18 cellular contexts compared by ENCODE assay signal in genomic region chr11:121881806-121882205, GRCh38.
DNase-seq lines count a peak whose midpoint lies in the region; ATAC-seq and TF ChIP-seq lines count a peak whose summit lies in the region.
"Had no signal": no experiment of that assay in that cellular context is flagged by ENCODE, and none has a peak within 500 bp of the region (broad histone marks: within the 10 kb centered on the region; RNA-seq: fewer than 3 reads in every experiment).

No MANE protein-coding gene starts in this region.

- H3K9me3 ChIP-seq in HCT116 (ENCODE audit: control insufficient read depth in 1 of 2, insufficient read depth in 1 of 2, low read depth in 1 of 2, low read length in 2 of 2), result no peaks in the 10 kb centered on the region
- H3K9me3 ChIP-seq in adipocyte (ENCODE audit: control insufficient read depth, low read length), result no peaks in the 10 kb centered on the region
- H3K9me3 ChIP-seq: esophagus muscularis mucosa had no signal

- RAD21 ChIA-PET in HCT116 (lab: Charles Lee; ENCODE audit: low non-redundant PET in 1 of 2, low total read pairs in 2 of 2, uncharacterized antibody in 2 of 2, unreplicated experiment in 2 of 2), result no interaction called here

- BruUV-seq in HCT116 (replicated peaks; lab: Mats Ljungman, UMichigan), result no TSS peak

- ATAC-seq in HCT116 (0 out of 2 replicates have a peak, but pooled peaks have one; percentile 38), HG03565 (IDR thresholded peaks at IDR 0.05; ENCODE audit: unreplicated experiment) (no peak)
- ATAC-seq: activated CD8-positive, alpha-beta T cell treated with anti-CD3 and anti-CD28 coated beads, Interleukin-2, amount 10 ng/mL, durations not matched to agents 7 days and 5 days; activated naive CD4-positive, alpha-beta T cell treated with anti-CD3 and anti-CD28 coated beads, Interleukin-2, amount 50 U/mL, for 72 hours; K562 had no signal

- no peak overlapping the region for H3K4me2 ChIP-seq in HCT116 (ENCODE audit: low read length)

- POLR2A ChIA-PET in HCT116 (lab: Charles Lee), result interaction anchor here (0.7 kb wide), 1 partner anchor 84 kb away, joined by 3 read pairs; no protein-coding TSS in a partner anchor

- H3K36me3 ChIP-seq in HCT116 (ENCODE audit: control insufficient read depth in 1 of 2, insufficient read depth in 2 of 2, low read length in 2 of 2), result no peaks in the 10 kb centered on the region
- no peaks in the 10 kb centered on the region for H3K36me3 ChIP-seq in adipocyte (ENCODE audit: control insufficient read depth, insufficient read depth, low read length, severe bottlenecking)
- H3K36me3 ChIP-seq: esophagus muscularis mucosa had no signal

- CTCF ChIA-PET in HCT116 (lab: Charles Lee), result no interaction called here

- H2AFZ ChIP-seq in HCT116 (ENCODE audit: low read depth, low read length, poor library complexity, severe bottlenecking), result no peak overlapping the region

- no peak overlapping the region for H3K9ac ChIP-seq in HCT116 (ENCODE audit: low read length)
- no peak overlapping the region for H3K9ac ChIP-seq in adipocyte (ENCODE audit: low read length)

- H3K9me2 ChIP-seq in HCT116 (ENCODE audit: insufficient read depth), result no peaks in the 10 kb centered on the region

- TF ChIP-seq CTCF in HCT116 (IDR thresholded peaks at IDR 0.05 in 2 of 3, conservative IDR thresholded peaks at IDR 0.05 in 1 of 3; ENCODE audit: borderline replicate concordance in 1 of 3, insufficient read depth in 1 of 3, low read depth in 2 of 3, low read length in 2 of 3) (no peak), fibroblast of the aortic adventitia (IDR thresholded peaks at IDR 0.05; ENCODE audit: insufficient read depth, low read length) (no peak)

- TF ChIP-seq RAD21 in HCT116 (IDR thresholded peaks at IDR 0.05; ENCODE audit: low read depth), result no peak

- no peak overlapping the region for H3K4me3 ChIP-seq in HCT116 (replicated peaks in 1 of 2; ENCODE audit: low read depth in 1 of 2, low read length in 2 of 2)
- no peak overlapping the region for H3K4me3 ChIP-seq in adipocyte (ENCODE audit: low read length)
- H3K4me3 ChIP-seq in fibroblast of the aortic adventitia (ENCODE audit: low read depth, low read length), result no peak overlapping the region
- H3K4me3 ChIP-seq: esophagus muscularis mucosa, K562 had no signal

- H3K27me3 ChIP-seq in HCT116 (ENCODE audit: insufficient read depth, low read length) (no peaks in the 10 kb centered on the region), adipocyte (replicated peaks; ENCODE audit: control insufficient read depth, insufficient read depth, low read length) (no peaks in the 10 kb centered on the region)
- H3K27me3 ChIP-seq: esophagus muscularis mucosa had no signal

- no peak overlapping the region for H3K27ac ChIP-seq in HCT116 (ENCODE audit: low read depth, low read length)
- H3K27ac ChIP-seq: esophagus muscularis mucosa had no signal

- peaks cover 0 to 6% of the 10 kb centered on the region in 2 experiments; a peak in 1 of 4 replicates for H3K4me1 ChIP-seq in HCT116 (ENCODE audit: control insufficient read depth in 1 of 2, insufficient read depth in 2 of 2, low read length in 2 of 2)
- H3K4me1 ChIP-seq in adipocyte (ENCODE audit: control insufficient read depth, insufficient read depth, low read length), result peaks cover 10% of the 10 kb centered on the region

- peak; percentile 78 for DNase-seq in AG08395 (ENCODE audit: low spot score)
- no peak for DNase-seq in HCT116 (ENCODE audit: low read depth, low spot score)
- DNase-seq in adipocyte (ENCODE audit: low read depth), result peak; percentile 67
- peak; percentile 35 for DNase-seq in fibroblast of the aortic adventitia (ENCODE audit: low read depth)
- DNase-seq in NCI-H187 treated with DMSO at 0.1 percent for 48 hours (lab: John Stamatoyannopoulos, UW), result no peak
- DNase-seq in A172 (ENCODE audit: low spot score), result no peak
- DNase-seq in NCI-H2227 (lab: John Stamatoyannopoulos, UW; ENCODE audit: unreplicated experiment), result no peak
- DNase-seq: activated CD8-positive, alpha-beta T cell treated with anti-CD3 and anti-CD28 coated beads, Interleukin-2, amount 10 ng/mL, durations not matched to agents 7 days and 5 days; activated T-cell treated with anti-CD3 and anti-CD28 coated beads, Interleukin-2, amount 50 U/mL, for 48 hours; GOT3; hypothalamus; NCI-H1105; NCI-H2171; NCI-H748 treated with DMSO at 0.1 percent for 48 hours had no signal

- no peaks in the 10 kb centered on the region for H3K79me2 ChIP-seq in HCT116 (ENCODE audit: insufficient read depth, low read length)

- TF ChIP-seq POLR2A in HCT116 (IDR thresholded peaks at IDR 0.05; ENCODE audit: borderline replicate concordance, extremely low read depth, insufficient read depth, insufficient read length), result no peak

- intact Hi-C loops in HCT116 (cut with micrococcal nuclease), result no loop called here

- H4K20me1 ChIP-seq in HCT116 (ENCODE audit: insufficient read depth), result no peaks in the 10 kb centered on the region

TF ChIP-seq in HCT116, 20 proteins besides CTCF, POLR2A, EP300 and RAD21:
- TF ChIP-seq CEBPB (IDR thresholded peaks at IDR 0.05; ENCODE audit: low read depth) (0 out of 2 replicates have a peak, but pooled peaks have one; percentile 16), EZH2 (IDR thresholded peaks at IDR 0.05) (no peak), FOSL1 (IDR thresholded peaks at IDR 0.05; ENCODE audit: low read depth) (peak; percentile 33; the same call in 1 of the 2 replicates)

Comparison
In these comparisons a context has a peak if more than half of its experiments do, and no peak if none do; other contexts are left out.
1. DNase-seq: peak in AG08395 (single experiment), adipocyte (single experiment) and fibroblast of the aortic adventitia (single experiment); none in HCT116 (single experiment), NCI-H187 treated with DMSO at 0.1 percent for 48 hours (single experiment), A172 (single experiment) and NCI-H2227 (single experiment).